Comparison of ENCODE assay signal across 15 cellular contexts in genomic region chr3:142450192-142450591, GRCh38. TPM values are rescaled to one million over a fixed set of nuclear protein-coding genes. Genes with fewer than 3 reads are reported as not detected.
A peak's percentile ranks its signal among the peaks of the same experiment; 100 is the strongest.
DNase-seq lines count a peak whose midpoint lies in the region; ATAC-seq and TF ChIP-seq lines count a peak whose summit lies in the region.
"Had no signal": no experiment of that assay in that cellular context is flagged by ENCODE, and none has a peak within 500 bp of the region (broad histone marks: within the 10 kb centered on the region; RNA-seq: fewer than 3 reads in every experiment).

No MANE protein-coding gene starts in this region.

- peak overlapping the region; percentile 22 for H3K27ac Mint-ChIP-seq in stimulated activated naive CD8-positive, alpha-beta T cell treated with anti-CD3 and anti-CD28 coated beads, Interleukin-15, Interleukin-2, amounts not matched to agents 100 ng/mL and 50 ng/mL, for 24 hours
- no peak overlapping the region for H3K27ac Mint-ChIP-seq in progenitor cell of endocrine pancreas
- H3K27ac Mint-ChIP-seq: CD8-positive, alpha-beta T cell; GM23338; H9 had no signal

- TF ChIP-seq CTCF in foreskin fibroblast (IDR thresholded peaks at IDR 0.05; ENCODE audit: low read depth, low read length) (no peak), progenitor cell of endocrine pancreas (IDR thresholded peaks at IDR 0.05; ENCODE audit: unreplicated experiment) (no peak)

- ATAC-seq in stimulated activated naive CD8-positive, alpha-beta T cell treated with anti-CD3 and anti-CD28 coated beads, Interleukin-15, Interleukin-2, amounts not matched to agents 100 U/mL and 50 U/mL, for 24 hours: no peak
- no peak for ATAC-seq in GM19467 (IDR thresholded peaks at IDR 0.05; ENCODE audit: unreplicated experiment)
- ATAC-seq: CD8-positive, alpha-beta T cell; GM23338 had no signal

- H3K4me3 ChIP-seq in foreskin fibroblast (ENCODE audit: low read depth in 1 of 2, low read length in 2 of 2): no peak overlapping the region
- H3K4me3 ChIP-seq: GM23338 had no signal

- no peak overlapping the region for H3K4me3 Mint-ChIP-seq in stimulated activated naive CD8-positive, alpha-beta T cell treated with anti-CD3 and anti-CD28 coated beads, Interleukin-15, Interleukin-2, amounts not matched to agents 100 ng/mL and 50 ng/mL, for 24 hours
- H3K4me3 Mint-ChIP-seq in progenitor cell of endocrine pancreas (ENCODE audit: low read depth): no peak overlapping the region
- H3K4me3 Mint-ChIP-seq: CD8-positive, alpha-beta T cell; GM23338; H9 had no signal

- DNase-seq in stimulated activated naive CD8-positive, alpha-beta T cell treated with anti-CD3 and anti-CD28 coated beads, Interleukin-15, Interleukin-2, amounts not matched to agents 100 U/mL and 50 U/mL, for 24 hours: no peak
- DNase-seq in NCI-H1694 (lab: John Stamatoyannopoulos, UW) (peak; percentile 38), amniotic epithelial cell (ENCODE audit: low read depth) (peak; percentile 53), foreskin fibroblast (no peak), progenitor cell of endocrine pancreas (ENCODE audit: low spot score, unreplicated experiment) (no peak)
- DNase-seq: BE2C; CD8-positive, alpha-beta T cell; COR-L47; DMS53; GF-D8; H9; IMR-90 had no signal

- H3K4me1 Mint-ChIP-seq in stimulated activated naive CD8-positive, alpha-beta T cell treated with anti-CD3 and anti-CD28 coated beads, Interleukin-15, Interleukin-2, amounts not matched to agents 100 ng/mL and 50 ng/mL, for 24 hours (ENCODE audit: low read depth): peaks cover 29% of the 10 kb centered on the region
- peaks cover 20% of the 10 kb centered on the region for H3K4me1 Mint-ChIP-seq in progenitor cell of endocrine pancreas (ENCODE audit: low read depth)

- H3K36me3 Mint-ChIP-seq in stimulated activated naive CD8-positive, alpha-beta T cell treated with anti-CD3 and anti-CD28 coated beads, Interleukin-15, Interleukin-2, amounts not matched to agents 100 ng/mL and 50 ng/mL, for 24 hours (ENCODE audit: low read depth): peaks cover 43% of the 10 kb centered on the region
- H3K36me3 Mint-ChIP-seq in progenitor cell of endocrine pancreas (ENCODE audit: insufficient read depth): peaks cover 3% of the 10 kb centered on the region

- no peaks in the 10 kb centered on the region for H3K9me3 Mint-ChIP-seq in stimulated activated naive CD8-positive, alpha-beta T cell treated with anti-CD3 and anti-CD28 coated beads, Interleukin-15, Interleukin-2, amounts not matched to agents 100 ng/mL and 50 ng/mL, for 24 hours
- H3K9me3 Mint-ChIP-seq in progenitor cell of endocrine pancreas (ENCODE audit: low read depth): no peaks in the 10 kb centered on the region
- H3K9me3 Mint-ChIP-seq: CD8-positive, alpha-beta T cell; GM23338; H9 had no signal

- H3K27me3 Mint-ChIP-seq in stimulated activated naive CD8-positive, alpha-beta T cell treated with anti-CD3 and anti-CD28 coated beads, Interleukin-15, Interleukin-2, amounts not matched to agents 100 ng/mL and 50 ng/mL, for 24 hours: no peaks in the 10 kb centered on the region
- no peaks in the 10 kb centered on the region for H3K27me3 Mint-ChIP-seq in progenitor cell of endocrine pancreas

RNA-seq across cellular contexts. Expression of gene XRN1, which starts 2.4 kb away (rescaled TPM):
- 26.9 and 29.3 TPM in 2 replicates for total RNA-seq in progenitor cell of endocrine pancreas

Comparison
In these comparisons a context has a peak if more than half of its experiments do, and no peak if none do; other contexts are left out.
1. DNase-seq: peak in NCI-H1694 (single experiment) and amniotic epithelial cell (single experiment); none in stimulated activated naive CD8-positive, alpha-beta T cell treated with anti-CD3 and anti-CD28 coated beads, Interleukin-15, Interleukin-2, amounts not matched to agents 100 U/mL and 50 U/mL, for 24 hours (single experiment), foreskin fibroblast (0 of 2) and progenitor cell of endocrine pancreas (single experiment).